ENCODE assay signal across 3 cellular contexts in genomic region chr11:47233051-47233450, GRCh38.
TF ChIP-seq lines count a peak whose summit lies in the region.

No MANE protein-coding gene starts in this region.

TF ChIP-seq in A549, 52 proteins besides CTCF, POLR2A, EP300 and RAD21:
- TF ChIP-seq HMGXB4 (CRISPR knock-in tag; IDR thresholded peaks at IDR 0.05; ENCODE audit: borderline replicate concordance) (no peak), ZSCAN20 (CRISPR knock-in tag; IDR thresholded peaks at IDR 0.05) (no peak), EHMT2 (IDR thresholded peaks at IDR 0.05; ENCODE audit: low read depth) (no peak), RCOR1 (IDR thresholded peaks at IDR 0.05; ENCODE audit: low read depth, low read length) (no peak)
TF ChIP-seq in A549: peak in this region for 0.

TF ChIP-seq in IMR-90, 13 proteins besides CTCF, POLR2A, EP300 and RAD21:
- no peak for TF ChIP-seq BHLHE40 (IDR thresholded peaks at IDR 0.05; ENCODE audit: low read depth, low read length)
- no peak for TF ChIP-seq SMC3 (IDR thresholded peaks at IDR 0.05; ENCODE audit: low read depth, low read length)
- TF ChIP-seq, protein P1, sequence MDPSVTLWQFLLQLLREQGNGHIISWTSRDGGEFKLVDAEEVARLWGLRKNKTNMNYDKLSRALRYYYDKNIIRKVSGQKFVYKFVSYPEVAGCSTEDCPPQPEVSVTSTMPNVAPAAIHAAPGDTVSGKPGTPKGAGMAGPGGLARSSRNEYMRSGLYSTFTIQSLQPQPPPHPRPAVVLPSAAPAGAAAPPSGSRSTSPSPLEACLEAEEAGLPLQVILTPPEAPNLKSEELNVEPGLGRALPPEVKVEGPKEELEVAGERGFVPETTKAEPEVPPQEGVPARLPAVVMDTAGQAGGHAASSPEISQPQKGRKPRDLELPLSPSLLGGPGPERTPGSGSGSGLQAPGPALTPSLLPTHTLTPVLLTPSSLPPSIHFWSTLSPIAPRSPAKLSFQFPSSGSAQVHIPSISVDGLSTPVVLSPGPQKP (IDR thresholded peaks at IDR 0.05; ENCODE audit: borderline replicate concordance, low read depth, low read length) = no peak
- no peak for TF ChIP-seq RCOR1 (IDR thresholded peaks at IDR 0.05; ENCODE audit: insufficient replicate concordance, low read length)
- TF ChIP-seq FOS (IDR thresholded peaks at IDR 0.05; ENCODE audit: low read depth, low read length) = no peak
- no peak for TF ChIP-seq NFE2L2 (IDR thresholded peaks at IDR 0.05; ENCODE audit: low read depth, low read length)
- TF ChIP-seq RFX5 (IDR thresholded peaks at IDR 0.05; ENCODE audit: low read depth, low read length) = no peak
- no peak for TF ChIP-seq CHD1 (IDR thresholded peaks at IDR 0.05; ENCODE audit: low read depth, low read length)
- TF ChIP-seq MAFK (IDR thresholded peaks at IDR 0.05; ENCODE audit: low read depth, low read length) = no peak
- no peak for TF ChIP-seq CEBPB (IDR thresholded peaks at IDR 0.05; ENCODE audit: low read depth, low read length)
- TF ChIP-seq MAZ (IDR thresholded peaks at IDR 0.05; ENCODE audit: borderline replicate concordance, low read depth, low read length) = no peak
- TF ChIP-seq MXI1 (IDR thresholded peaks at IDR 0.05; ENCODE audit: borderline replicate concordance, low read depth, low read length) = no peak
- TF ChIP-seq USF2 (IDR thresholded peaks at IDR 0.05; ENCODE audit: low read depth, low read length) = no peak

TF ChIP-seq in liver, 16 proteins besides CTCF, POLR2A, EP300 and RAD21:
- TF ChIP-seq ZBTB33 (IDR thresholded peaks at IDR 0.05) (no peak), GABPA (IDR thresholded peaks at IDR 0.05 in 1 of 2, conservative IDR thresholded peaks at IDR 0.05 in 1 of 2) (no peak), FOXA2 (IDR thresholded peaks at IDR 0.05) (no peak), EGR1 (IDR thresholded peaks at IDR 0.05; ENCODE audit: low read depth in 2 of 2) (no peak), NR2F2 (IDR thresholded peaks at IDR 0.05) (no peak), HNF4A (conservative IDR thresholded peaks at IDR 0.05) (peak; percentile 81 to 89), RXRA (IDR thresholded peaks at IDR 0.05) (peak; percentile 70 to 77), JUND (IDR thresholded peaks at IDR 0.05) (peak in 1 of 2 donors; percentile 22), SP1 (IDR thresholded peaks at IDR 0.05) (peak; percentile 66), TAF1 (conservative IDR thresholded peaks at IDR 0.05) (no peak), FOXA1 (IDR thresholded peaks at IDR 0.05) (no peak), HNF4G (IDR thresholded peaks at IDR 0.05) (peak; percentile 75), YY1 (IDR thresholded peaks at IDR 0.05) (no peak)
- TF ChIP-seq, protein P2, sequence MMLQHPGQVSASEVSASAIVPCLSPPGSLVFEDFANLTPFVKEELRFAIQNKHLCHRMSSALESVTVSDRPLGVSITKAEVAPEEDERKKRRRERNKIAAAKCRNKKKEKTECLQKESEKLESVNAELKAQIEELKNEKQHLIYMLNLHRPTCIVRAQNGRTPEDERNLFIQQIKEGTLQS (IDR thresholded peaks at IDR 0.05) = no peak
- TF ChIP-seq, protein P3, sequence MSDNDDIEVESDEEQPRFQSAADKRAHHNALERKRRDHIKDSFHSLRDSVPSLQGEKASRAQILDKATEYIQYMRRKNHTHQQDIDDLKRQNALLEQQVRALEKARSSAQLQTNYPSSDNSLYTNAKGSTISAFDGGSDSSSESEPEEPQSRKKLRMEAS (IDR thresholded peaks at IDR 0.05) = no peak
- TF ChIP-seq, protein P4, sequence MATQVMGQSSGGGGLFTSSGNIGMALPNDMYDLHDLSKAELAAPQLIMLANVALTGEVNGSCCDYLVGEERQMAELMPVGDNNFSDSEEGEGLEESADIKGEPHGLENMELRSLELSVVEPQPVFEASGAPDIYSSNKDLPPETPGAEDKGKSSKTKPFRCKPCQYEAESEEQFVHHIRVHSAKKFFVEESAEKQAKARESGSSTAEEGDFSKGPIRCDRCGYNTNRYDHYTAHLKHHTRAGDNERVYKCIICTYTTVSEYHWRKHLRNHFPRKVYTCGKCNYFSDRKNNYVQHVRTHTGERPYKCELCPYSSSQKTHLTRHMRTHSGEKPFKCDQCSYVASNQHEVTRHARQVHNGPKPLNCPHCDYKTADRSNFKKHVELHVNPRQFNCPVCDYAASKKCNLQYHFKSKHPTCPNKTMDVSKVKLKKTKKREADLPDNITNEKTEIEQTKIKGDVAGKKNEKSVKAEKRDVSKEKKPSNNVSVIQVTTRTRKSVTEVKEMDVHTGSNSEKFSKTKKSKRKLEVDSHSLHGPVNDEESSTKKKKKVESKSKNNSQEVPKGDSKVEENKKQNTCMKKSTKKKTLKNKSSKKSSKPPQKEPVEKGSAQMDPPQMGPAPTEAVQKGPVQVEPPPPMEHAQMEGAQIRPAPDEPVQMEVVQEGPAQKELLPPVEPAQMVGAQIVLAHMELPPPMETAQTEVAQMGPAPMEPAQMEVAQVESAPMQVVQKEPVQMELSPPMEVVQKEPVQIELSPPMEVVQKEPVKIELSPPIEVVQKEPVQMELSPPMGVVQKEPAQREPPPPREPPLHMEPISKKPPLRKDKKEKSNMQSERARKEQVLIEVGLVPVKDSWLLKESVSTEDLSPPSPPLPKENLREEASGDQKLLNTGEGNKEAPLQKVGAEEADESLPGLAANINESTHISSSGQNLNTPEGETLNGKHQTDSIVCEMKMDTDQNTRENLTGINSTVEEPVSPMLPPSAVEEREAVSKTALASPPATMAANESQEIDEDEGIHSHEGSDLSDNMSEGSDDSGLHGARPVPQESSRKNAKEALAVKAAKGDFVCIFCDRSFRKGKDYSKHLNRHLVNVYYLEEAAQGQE (IDR thresholded peaks at IDR 0.05) = no peak
